Comparison of ENCODE assay signal across 18 cellular contexts in genomic region chr7:148485618-148486017, GRCh38.
A peak's percentile ranks its signal among the peaks of the same experiment; 100 is the strongest.
DNase-seq lines count a peak whose midpoint lies in the region; TF ChIP-seq lines count a peak whose summit lies in the region.
"Had no signal": no experiment of that assay in that cellular context is flagged by ENCODE, and none has a peak within 500 bp of the region (broad histone marks: within the 10 kb centered on the region; RNA-seq: fewer than 3 reads in every experiment).

No MANE protein-coding gene starts in this region.

- H3K4me1 ChIP-seq in MM.1S (ENCODE audit: low read length) (no peaks in the 10 kb centered on the region), mesenchymal stem cell (ENCODE audit: control insufficient read depth, insufficient read depth, low read depth, low read length) (no peaks in the 10 kb centered on the region)
- H3K4me1 ChIP-seq in CD4-positive, alpha-beta memory T cell (ENCODE audit: insufficient read depth, low read length), result peaks cover 7% of the 10 kb centered on the region

- H3K79me1 ChIP-seq in mesenchymal stem cell (replicated peaks; ENCODE audit: low read length, poor library complexity, severe bottlenecking), result no peaks in the 10 kb centered on the region

- no peaks in the 10 kb centered on the region for H3F3A ChIP-seq in MM.1S (ENCODE audit: insufficient read depth, low read length)

- H3K18ac ChIP-seq in mesenchymal stem cell (ENCODE audit: low read depth in 1 of 2, low read length in 2 of 2), result no peak overlapping the region

- no peaks in the 10 kb centered on the region for H3K9me3 Mint-ChIP-seq in brain
- no peaks in the 10 kb centered on the region for H3K9me3 Mint-ChIP-seq in CD4-positive, alpha-beta memory T cell
- H3K9me3 Mint-ChIP-seq: activated CD4-positive, alpha-beta T cell treated with anti-CD3 and anti-CD28 coated beads, Interleukin-2, amount 10 ng/mL, durations not matched to agents 24 days and 14 days; activated T-helper 1 cell treated with anti-CD3 and anti-CD28 coated beads, Interleukin-12 subunit alpha, Interleukin-12 subunit beta, Interleukin-2, Interleukin-4 antibody, amounts not matched to agents 30 ng/mL and 10 ng/mL and 1 ng/mL, durations not matched to agents 14 hours and 24 hours and 36 hours; CD4-positive, CD25-positive, alpha-beta regulatory T cell; naive B cell had no signal

- H3K79me2 ChIP-seq in MM.1S (ENCODE audit: low read length), result no peaks in the 10 kb centered on the region

- intact Hi-C loops in CD4-positive, alpha-beta memory T cell (cut with micrococcal nuclease), result loop anchor here (5.0 kb wide), 1 partner anchor 218 kb away; no protein-coding TSS in a partner anchor

- H3K36me3 ChIP-seq in MM.1S (replicated peaks; ENCODE audit: insufficient read depth, low read length) (no peaks in the 10 kb centered on the region), mesenchymal stem cell (ENCODE audit: control insufficient read depth in 1 of 2, insufficient read depth in 2 of 2, low read depth in 1 of 2, low read length in 2 of 2) (no peaks in the 10 kb centered on the region)
- H3K36me3 ChIP-seq in CD4-positive, alpha-beta memory T cell (ENCODE audit: insufficient read depth, low read length), result no peaks in the 10 kb centered on the region

- peaks cover 2% of the 10 kb centered on the region for H3K27me3 Mint-ChIP-seq in brain
- H3K27me3 Mint-ChIP-seq in CD4-positive, alpha-beta memory T cell, result peaks cover 7 to 9% of the 10 kb centered on the region in 2 donors

- no peaks in the 10 kb centered on the region for H4K20me1 ChIP-seq in MM.1S (ENCODE audit: insufficient read depth, low read length)

- H3K27ac Mint-ChIP-seq in brain, result peak overlapping the region in 2 of 5 experiments; percentile 67 to 73
- H3K27ac Mint-ChIP-seq in CD4-positive, alpha-beta memory T cell, result no peak overlapping the region
- H3K27ac Mint-ChIP-seq: activated CD4-positive, alpha-beta T cell treated with anti-CD3 and anti-CD28 coated beads, Interleukin-2, amount 10 ng/mL, durations not matched to agents 24 days and 14 days; activated T-helper 1 cell treated with anti-CD3 and anti-CD28 coated beads, Interleukin-12 subunit alpha, Interleukin-12 subunit beta, Interleukin-2, Interleukin-4 antibody, amounts not matched to agents 30 ng/mL and 10 ng/mL and 1 ng/mL, durations not matched to agents 14 hours and 24 hours and 36 hours; CD4-positive, CD25-positive, alpha-beta regulatory T cell had no signal

- H3K9me3 ChIP-seq in MM.1S (replicated peaks; ENCODE audit: insufficient read depth, low read length) (no peaks in the 10 kb centered on the region), mesenchymal stem cell (ENCODE audit: control insufficient read depth, low read length) (no peaks in the 10 kb centered on the region)
- no peaks in the 10 kb centered on the region for H3K9me3 ChIP-seq in CD4-positive, alpha-beta memory T cell (ENCODE audit: control insufficient read depth in 1 of 2, low read length in 2 of 2)

- H2BK5ac ChIP-seq in mesenchymal stem cell (ENCODE audit: low read depth, low read length, poor library complexity, severe bottlenecking), result no peak overlapping the region

- peaks cover 44% of the 10 kb centered on the region for H3K4me1 Mint-ChIP-seq in brain
- H3K4me1 Mint-ChIP-seq in CD4-positive, alpha-beta memory T cell, result peaks cover 6 to 8% (median 6%) of the 10 kb centered on the region in 4 donors
- H3K4me1 Mint-ChIP-seq: CD4-positive, CD25-positive, alpha-beta regulatory T cell had no signal

- 39% methylated on average over 2 of the region's 3 CpGs for WGBS in mesenchymal stem cell

- H3K9ac ChIP-seq in MM.1S (ENCODE audit: low read length), result no peak overlapping the region
- peak overlapping the region; percentile 16 for H3K9ac ChIP-seq in mesenchymal stem cell (ENCODE audit: low read length)

- CTCF ChIA-PET in CD4-positive, alpha-beta memory T cell (lab: Charles Lee; ENCODE audit: partially characterized antibody), result interaction anchor here (1.2 kb wide), 1 partner anchor 221 kb away, joined by 4 read pairs; no protein-coding TSS in a partner anchor

- no peaks in the 10 kb centered on the region for H3K36me3 Mint-ChIP-seq in brain
- no peaks in the 10 kb centered on the region for H3K36me3 Mint-ChIP-seq in CD4-positive, alpha-beta memory T cell
- H3K36me3 Mint-ChIP-seq: CD4-positive, CD25-positive, alpha-beta regulatory T cell; naive B cell had no signal

- no peaks in the 10 kb centered on the region for H3K27me3 ChIP-seq in MM.1S (replicated peaks; ENCODE audit: insufficient read depth, low read length)
- H3K27me3 ChIP-seq in mesenchymal stem cell (ENCODE audit: control insufficient read depth in 1 of 2, insufficient read depth in 1 of 2, low read length in 2 of 2), result peaks cover 0 to 36% of the 10 kb centered on the region in 2 experiments
- H3K27me3 ChIP-seq in CD4-positive, alpha-beta memory T cell (ENCODE audit: insufficient read depth, low read length), result no peaks in the 10 kb centered on the region

- no peak overlapping the region for H3K4me3 Mint-ChIP-seq in brain
- no peak overlapping the region for H3K4me3 Mint-ChIP-seq in CD4-positive, alpha-beta memory T cell
- H3K4me3 Mint-ChIP-seq: activated CD4-positive, alpha-beta T cell treated with anti-CD3 and anti-CD28 coated beads, Interleukin-2, amount 10 ng/mL, durations not matched to agents 24 days and 14 days; activated T-helper 1 cell treated with anti-CD3 and anti-CD28 coated beads, Interleukin-12 subunit alpha, Interleukin-12 subunit beta, Interleukin-2, Interleukin-4 antibody, amounts not matched to agents 30 ng/mL and 10 ng/mL and 1 ng/mL, durations not matched to agents 14 hours and 24 hours and 36 hours; CD4-positive, CD25-positive, alpha-beta regulatory T cell had no signal

- no peak overlapping the region for H2BK15ac ChIP-seq in mesenchymal stem cell (ENCODE audit: low read depth, poor library complexity, severe bottlenecking)

- no peak overlapping the region for H4K8ac ChIP-seq in mesenchymal stem cell (ENCODE audit: low read length)

- no peak overlapping the region for H2BK12ac ChIP-seq in mesenchymal stem cell (ENCODE audit: low read length in 2 of 2)

- POLR2A ChIA-PET in CD4-positive, alpha-beta memory T cell (lab: Charles Lee; ENCODE audit: partially characterized antibody), result no interaction called here

- H4K91ac ChIP-seq in mesenchymal stem cell (ENCODE audit: low read length), result no peak overlapping the region

- no peak overlapping the region for H3K23ac ChIP-seq in mesenchymal stem cell (ENCODE audit: low read length in 2 of 2)

- TF ChIP-seq CTCF in MM.1S (IDR thresholded peaks at IDR 0.05; ENCODE audit: low read length) (peak; percentile 40), brain (conservative IDR thresholded peaks at IDR 0.05) (peak; percentile 49 to 54)

- H2AFZ ChIP-seq in MM.1S (ENCODE audit: low read length) (no peak overlapping the region), mesenchymal stem cell (ENCODE audit: low read depth, low read length) (no peak overlapping the region)

- H3K4me2 ChIP-seq in MM.1S (ENCODE audit: low read depth, low read length) (no peak overlapping the region), mesenchymal stem cell (ENCODE audit: low read length, poor library complexity, severe bottlenecking) (no peak overlapping the region)

- H3K9me2 ChIP-seq in MM.1S (replicated peaks; ENCODE audit: insufficient read depth, low read length), result no peaks in the 10 kb centered on the region

- H3K27ac ChIP-seq in MM.1S (ENCODE audit: low read length) (no peak overlapping the region), mesenchymal stem cell (ENCODE audit: low read length, poor library complexity, severe bottlenecking) (no peak overlapping the region)
- H3K27ac ChIP-seq in CD4-positive, alpha-beta memory T cell (ENCODE audit: low read depth, low read length), result no peak overlapping the region

- peak; percentile 51 for DNase-seq in DMS 273 (lab: John Stamatoyannopoulos, UW; ENCODE audit: unreplicated experiment)
- DNase-seq in MM.1S, result peak; percentile 38
- peak; percentile 3 for DNase-seq in mesenchymal stem cell
- DNase-seq in SW 1271 (lab: John Stamatoyannopoulos, UW), result no peak
- DNase-seq in CD4-positive, alpha-beta memory T cell, result no peak
- no peak for DNase-seq in COLO668 (lab: John Stamatoyannopoulos, UW; ENCODE audit: unreplicated experiment)
- no peak for DNase-seq in NCI-H187 (lab: John Stamatoyannopoulos, UW)
- DNase-seq: activated CD4-positive, alpha-beta T cell treated with anti-CD3 and anti-CD28 coated beads, Interleukin-2, amount 10 ng/mL, durations not matched to agents 24 days and 14 days; amniotic stem cell; CD4-positive, CD25-positive, alpha-beta regulatory T cell; foreskin melanocyte; HCEC 1CT; kidney; naive B cell; stimulated activated CD4-positive, alpha-beta T cell treated with anti-CD3 and anti-CD28 coated beads, Interleukin-4, amount 100 ng/mL, for 4 hours; stimulated activated naive CD4-positive, alpha-beta T cell treated with Interleukin-2 at 50 U/mL for 16 hours had no signal

- no peak overlapping the region for H2BK120ac ChIP-seq in mesenchymal stem cell (ENCODE audit: low read depth, low read length)

- H3K4me3 ChIP-seq in MM.1S (ENCODE audit: low read length) (no peak overlapping the region), mesenchymal stem cell (ENCODE audit: insufficient read depth in 1 of 2, low read depth in 1 of 2, low read length in 2 of 2) (no peak overlapping the region)
- H3K4me3 ChIP-seq in CD4-positive, alpha-beta memory T cell (ENCODE audit: low read length in 2 of 2), result no peak overlapping the region

- no peak overlapping the region for H3K14ac ChIP-seq in mesenchymal stem cell (ENCODE audit: low read length in 2 of 2)

- H2AK5ac ChIP-seq in mesenchymal stem cell (ENCODE audit: low read length, severe bottlenecking), result no peak overlapping the region

- H3K4ac ChIP-seq in mesenchymal stem cell (ENCODE audit: low read depth in 1 of 2, low read length in 2 of 2), result no peak overlapping the region

Comparison
In these comparisons a context has a peak if more than half of its experiments do, and no peak if none do; other contexts are left out.
1. DNase-seq: peak in DMS 273 (single experiment), MM.1S (single experiment) and mesenchymal stem cell (single experiment); none in SW 1271 (0 of 2), CD4-positive, alpha-beta memory T cell (0 of 5), COLO668 (single experiment) and NCI-H187 (0 of 2).